ENCODE assay signal across 8 cellular contexts in the genomic region with DNA sequence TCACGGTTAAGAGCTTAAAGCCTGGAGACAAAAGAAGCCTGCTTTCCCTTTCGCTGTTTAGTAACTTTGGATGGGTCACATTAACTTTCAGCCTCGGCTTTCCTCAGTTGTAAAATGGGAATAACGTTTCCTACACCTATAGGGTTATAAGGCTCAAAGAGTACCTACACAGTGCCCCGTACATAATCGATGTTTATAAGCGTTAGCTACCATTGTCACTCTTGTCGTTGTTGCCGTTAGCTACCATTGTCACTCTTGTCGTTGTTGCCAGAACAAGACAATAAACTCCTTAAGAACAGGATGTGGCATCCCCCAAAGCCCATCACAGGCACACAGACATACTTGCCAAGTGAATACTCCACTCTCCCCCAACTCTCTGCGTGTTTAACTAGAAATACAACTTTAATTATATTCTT. TPM values are rescaled to one million over a fixed set of nuclear protein-coding genes. Genes with fewer than 3 reads are reported as not detected.
A peak's percentile ranks its signal among the peaks of the same experiment; 100 is the strongest.
DNase-seq lines count a peak whose midpoint lies in the region; ATAC-seq and TF ChIP-seq lines count a peak whose summit lies in the region.

No MANE protein-coding gene starts in this region.

- peaks cover 0 to 4% of the 10 kb centered on the region in 2 donors for H3K36me3 Mint-ChIP-seq in activated T-cell treated with anti-CD3 and anti-CD28 coated beads, Interleukin-2, amount 50 U/mL, for 72 hours (ENCODE audit: insufficient read depth in 2 of 2)

- H3K4me3 ChIP-seq in Panc1 (ENCODE audit: low read depth in 2 of 2, low read length in 2 of 2), result peak overlapping the region; percentile 46 to 54; a peak in 3 of 4 replicates

- peak overlapping the region; percentile 81 to 82 for H3K4me3 Mint-ChIP-seq in activated T-cell treated with anti-CD3 and anti-CD28 coated beads, Interleukin-2, amount 50 U/mL, for 72 hours

- no peaks in the 10 kb centered on the region for H3K9me3 ChIP-seq in Panc1 (ENCODE audit: control insufficient read depth, insufficient read depth, low read depth, low read length)

- intact Hi-C loops in Panc1 (cut with micrococcal nuclease; ENCODE audit: unreplicated experiment) (no loop called here), sciatic nerve (cut with DNase I) (no loop called here)

- in situ Hi-C loops in Panc1 (cut with HindIII; ENCODE audit: low pct_unique_long_range_greater_than_20kb, low sequenced_read_pairs), result no loop called here

- no TSS peak for BruUV-seq in Panc1 (replicated peaks; lab: Mats Ljungman, UMichigan)

- peak; percentile 42 to 60 for DNase-seq in activated T-cell treated with anti-CD3 and anti-CD28 coated beads, Interleukin-2, amount 50 U/mL, for 72 hours
- DNase-seq in activated T-cell treated with anti-CD3 and anti-CD28 coated beads, Interleukin-2, amount 50 U/mL, for 48 hours, result no peak
- no peak for DNase-seq in Panc1 (ENCODE audit: low read depth, low spot score)
- no peak for DNase-seq in epithelial cell of prostate (ENCODE audit: low read depth, low spot score)
- no peak for DNase-seq in sciatic nerve (ENCODE audit: low spot score)
- no peak for DNase-seq in DMS114 treated with DMSO at 0.1 percent for 48 hours (lab: John Stamatoyannopoulos, UW; ENCODE audit: unreplicated experiment)

- peak; percentile 49 to 60 for ATAC-seq in activated T-cell treated with anti-CD3 and anti-CD28 coated beads, Interleukin-2, amount 50 U/mL, for 72 hours (replicated peaks in 1 of 2)
- ATAC-seq in Panc1 (no peak), sciatic nerve (peak; percentile 9), HG02623 (IDR thresholded peaks at IDR 0.05; ENCODE audit: unreplicated experiment) (no peak), GM18907 (IDR thresholded peaks at IDR 0.05; ENCODE audit: unreplicated experiment) (no peak)

- peak overlapping the region; percentile 81 for H3K27ac Mint-ChIP-seq in activated T-cell treated with anti-CD3 and anti-CD28 coated beads, Interleukin-2, amount 50 U/mL, for 72 hours

- H3K27ac ChIP-seq in Panc1 (ENCODE audit: low read length), result no peak overlapping the region
- H3K27ac ChIP-seq in epithelial cell of prostate, result peak overlapping the region; percentile 42

- peaks cover 6% of the 10 kb centered on the region for H3K4me1 ChIP-seq in Panc1 (ENCODE audit: control insufficient read depth, insufficient read depth, low read length)

- no peaks in the 10 kb centered on the region for H3K9me3 Mint-ChIP-seq in activated T-cell treated with anti-CD3 and anti-CD28 coated beads, Interleukin-2, amount 50 U/mL, for 72 hours

- H3K36me3 ChIP-seq in Panc1 (ENCODE audit: control insufficient read depth, insufficient read depth, low read length), result no peaks in the 10 kb centered on the region

- CTCF ChIA-PET in Panc1 (lab: Charles Lee), result no interaction called here

- no peaks in the 10 kb centered on the region for H3K27me3 Mint-ChIP-seq in activated T-cell treated with anti-CD3 and anti-CD28 coated beads, Interleukin-2, amount 50 U/mL, for 72 hours (ENCODE audit: low read depth)

- H3K27me3 ChIP-seq in Panc1 (ENCODE audit: control insufficient read depth, insufficient read depth, low read length), result peaks cover 13% of the 10 kb centered on the region

- no peak for TF ChIP-seq CTCF in Panc1 (IDR thresholded peaks at IDR 0.05)

- POLR2A ChIA-PET in Panc1 (lab: Charles Lee), result no interaction called here

- peaks cover 30% of the 10 kb centered on the region for H3K4me1 Mint-ChIP-seq in activated T-cell treated with anti-CD3 and anti-CD28 coated beads, Interleukin-2, amount 50 U/mL, for 72 hours (ENCODE audit: low read depth)

RNA-seq across cellular contexts. Expression of gene MFSD6, which starts 0.9 kb away (rescaled TPM):
- 10 to 100 TPM; 51.9 to 57.8 TPM for total RNA-seq in activated T-cell treated with anti-CD3 and anti-CD28 coated beads, Interleukin-2, amount 50 U/mL, for 72 hours
- total RNA-seq in Panc1 (2021; ENCODE audit: unreplicated experiment) (10.4 TPM), sciatic nerve (47.5 TPM)
- 11.9 TPM for polyA plus RNA-seq in Panc1 (2012; ENCODE audit: insufficient read length)

Comparison
In these comparisons a context has a peak if more than half of its experiments do, and no peak if none do; other contexts are left out.
1. DNase-seq: peak in activated T-cell treated with anti-CD3 and anti-CD28 coated beads, Interleukin-2, amount 50 U/mL, for 72 hours (2 of 2); none in activated T-cell treated with anti-CD3 and anti-CD28 coated beads, Interleukin-2, amount 50 U/mL, for 48 hours (0 of 2), Panc1 (single experiment), epithelial cell of prostate (single experiment), sciatic nerve (single experiment) and DMS114 treated with DMSO at 0.1 percent for 48 hours (single experiment).
2. ATAC-seq: peak in activated T-cell treated with anti-CD3 and anti-CD28 coated beads, Interleukin-2, amount 50 U/mL, for 72 hours (2 of 2) and sciatic nerve (single experiment); none in Panc1 (single experiment), HG02623 (single experiment) and GM18907 (single experiment).